In the genomic region with DNA sequence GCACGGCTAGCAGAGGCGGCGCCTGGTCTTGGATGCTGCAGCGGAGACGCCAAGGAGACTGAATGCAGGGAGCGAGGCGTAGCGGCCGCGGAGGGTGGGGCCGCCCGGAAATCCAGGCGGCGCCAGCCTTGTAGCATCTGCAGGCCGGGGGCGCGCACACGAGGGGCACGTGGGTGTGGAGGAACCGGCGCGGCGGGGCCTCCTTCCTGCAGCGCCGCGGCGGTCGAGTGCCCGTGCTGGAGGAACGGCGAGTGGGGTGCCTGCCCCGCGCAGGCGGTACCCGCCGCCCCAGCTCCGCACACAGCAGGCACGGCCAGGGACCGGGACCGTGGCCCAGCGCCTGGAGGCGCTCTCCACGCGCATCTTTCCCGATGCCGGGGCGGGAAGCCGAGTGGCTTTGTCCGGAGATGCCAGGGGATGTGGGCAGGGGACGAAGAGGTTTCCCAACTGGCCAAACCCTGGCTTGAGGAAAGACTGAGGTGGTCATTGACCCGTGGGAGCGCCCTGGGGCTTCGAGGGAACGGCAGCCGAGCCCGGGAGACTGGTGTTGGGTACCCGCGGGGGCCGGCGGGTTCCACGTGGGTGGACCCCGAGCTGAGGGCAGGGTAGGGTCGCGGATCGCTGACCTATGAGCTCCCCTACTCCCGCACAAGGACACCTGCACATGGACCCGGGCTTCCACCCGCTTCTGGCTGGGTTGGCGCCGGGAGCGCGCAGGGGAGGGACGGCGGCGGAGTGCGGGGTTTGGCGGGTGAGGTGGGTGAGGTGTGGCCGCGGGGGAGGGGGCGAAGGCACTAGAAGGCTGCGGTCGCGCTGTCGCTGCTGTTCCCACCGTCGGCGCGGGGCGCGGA, we compare ENCODE assay signal across 9 cellular contexts.
DNase-seq lines count a peak whose midpoint lies in the region; ATAC-seq and TF ChIP-seq lines count a peak whose summit lies in the region.
"Had no signal": no experiment of that assay in that cellular context is flagged by ENCODE, and none has a peak within 500 bp of the region (broad histone marks: within the 10 kb centered on the region; RNA-seq: fewer than 3 reads in every experiment).

No MANE protein-coding gene starts in this region.

- ATAC-seq in GM19455 (IDR thresholded peaks at IDR 0.05; ENCODE audit: unreplicated experiment), result no peak

- no peaks in the 10 kb centered on the region for H3K36me3 ChIP-seq in HUES64 (ENCODE audit: insufficient read depth, low read length)

- H3K4me3 ChIP-seq in HUES64 (ENCODE audit: low read length), result peak overlapping the region; percentile 68
- peak overlapping the region in 4 of 7 experiments; percentile 5 to 28 (median 22) for H3K4me3 ChIP-seq in skin epidermis

- peak; percentile 19 for DNase-seq in DMS153 treated with DMSO at 0.1 percent for 48 hours (lab: John Stamatoyannopoulos, UW; ENCODE audit: unreplicated experiment)
- no peak for DNase-seq in DMS153 (lab: John Stamatoyannopoulos, UW)
- DNase-seq in activated CD4-positive, alpha-beta memory T cell treated with anti-CD3 and anti-CD28 coated beads, Interleukin-2, amount 10 ng/mL, durations not matched to agents 7 days and 5 days, result peak; percentile 32
- peak; percentile 67 for DNase-seq in glutamatergic neuron
- no peak for DNase-seq in HUDEP-2 (lab: John Stamatoyannopoulos, UW; ENCODE audit: unreplicated experiment in 76 of 76)

- H3K4me1 Mint-ChIP-seq in activated CD4-positive, alpha-beta memory T cell treated with anti-CD3 and anti-CD28 coated beads, Interleukin-2, amount 10 ng/mL, durations not matched to agents 7 days and 5 days, result peaks cover 41% of the 10 kb centered on the region
- peaks cover 11% of the 10 kb centered on the region for H3K4me1 Mint-ChIP-seq in glutamatergic neuron (ENCODE audit: low read depth, unreplicated experiment)

- POLR2A ChIA-PET in activated CD4-positive, alpha-beta memory T cell treated with anti-CD3 and anti-CD28 coated beads, Interleukin-2, amount 10 ng/mL, durations not matched to agents 7 days and 5 days (lab: Charles Lee), result interaction anchor here (0.6 to 0.7 kb wide), 2 partner anchors 28 to 330 kb away, joined by 3 read pairs; no protein-coding TSS in a partner anchor

- peaks cover 7% of the 10 kb centered on the region; the same call in 1 of the 2 replicates for H3K9me3 ChIP-seq in HUES64 (ENCODE audit: insufficient read depth, low read depth, low read length)

- no peak overlapping the region for H3K9ac ChIP-seq in HUES64 (ENCODE audit: low read depth, low read length)

- H3K27me3 ChIP-seq in HUES64 (ENCODE audit: insufficient read depth, low read length), result peaks cover 84% of the 10 kb centered on the region

- H3K4me1 ChIP-seq in HUES64 (ENCODE audit: insufficient read depth, low read length), result peaks cover 2% of the 10 kb centered on the region; the same call in 1 of the 2 replicates

- no peak for TF ChIP-seq CTCF in glutamatergic neuron (IDR thresholded peaks at IDR 0.05; ENCODE audit: partially characterized antibody, unreplicated experiment)

- H3K27ac ChIP-seq in HUES64 (ENCODE audit: low read depth, low read length) (no peak overlapping the region), skin epidermis (no peak overlapping the region)
- H3K27ac ChIP-seq: C4-2B had no signal

- CTCF ChIA-PET in activated CD4-positive, alpha-beta memory T cell treated with anti-CD3 and anti-CD28 coated beads, Interleukin-2, amount 10 ng/mL, durations not matched to agents 7 days and 5 days (lab: Charles Lee), result no interaction called here

- H3K27me3 Mint-ChIP-seq in activated CD4-positive, alpha-beta memory T cell treated with anti-CD3 and anti-CD28 coated beads, Interleukin-2, amount 10 ng/mL, durations not matched to agents 7 days and 5 days, result peaks cover 77% of the 10 kb centered on the region
- peaks cover 30% of the 10 kb centered on the region for H3K27me3 Mint-ChIP-seq in glutamatergic neuron (ENCODE audit: unreplicated experiment)

- peak overlapping the region; percentile 49 for H3K4me3 Mint-ChIP-seq in activated CD4-positive, alpha-beta memory T cell treated with anti-CD3 and anti-CD28 coated beads, Interleukin-2, amount 10 ng/mL, durations not matched to agents 7 days and 5 days
- H3K4me3 Mint-ChIP-seq in glutamatergic neuron (ENCODE audit: unreplicated experiment), result peak overlapping the region; percentile 91

- under 1% methylated on average over 90 of the region's 90 CpGs for WGBS in HUES64

- peaks cover 5% of the 10 kb centered on the region for H3K9me3 Mint-ChIP-seq in activated CD4-positive, alpha-beta memory T cell treated with anti-CD3 and anti-CD28 coated beads, Interleukin-2, amount 10 ng/mL, durations not matched to agents 7 days and 5 days
- H3K9me3 Mint-ChIP-seq in glutamatergic neuron (ENCODE audit: unreplicated experiment), result peaks cover 18% of the 10 kb centered on the region

- peak overlapping the region; percentile 2 for H3K27ac Mint-ChIP-seq in activated CD4-positive, alpha-beta memory T cell treated with anti-CD3 and anti-CD28 coated beads, Interleukin-2, amount 10 ng/mL, durations not matched to agents 7 days and 5 days
- no peak overlapping the region for H3K27ac Mint-ChIP-seq in glutamatergic neuron (ENCODE audit: unreplicated experiment)

- peaks cover 10% of the 10 kb centered on the region for H3K36me3 Mint-ChIP-seq in activated CD4-positive, alpha-beta memory T cell treated with anti-CD3 and anti-CD28 coated beads, Interleukin-2, amount 10 ng/mL, durations not matched to agents 7 days and 5 days (ENCODE audit: low read depth)
- H3K36me3 Mint-ChIP-seq in glutamatergic neuron (ENCODE audit: unreplicated experiment), result peaks cover 31% of the 10 kb centered on the region

Comparison
In these comparisons a context has a peak if more than half of its experiments do, and no peak if none do; other contexts are left out.
1. DNase-seq: peak in DMS153 treated with DMSO at 0.1 percent for 48 hours (single experiment), activated CD4-positive, alpha-beta memory T cell treated with anti-CD3 and anti-CD28 coated beads, Interleukin-2, amount 10 ng/mL, durations not matched to agents 7 days and 5 days (single experiment) and glutamatergic neuron (single experiment); none in DMS153 (single experiment) and HUDEP-2 (0 of 76).